In genomic region chr17:39688475-39688835, GRCh38 we compare ENCODE assay signal across 8 cellular contexts. TPM values are rescaled to one million over a fixed set of nuclear protein-coding genes. Genes with fewer than 3 reads are reported as not detected.
DNase-seq lines count a peak whose midpoint lies in the region; TF ChIP-seq lines count a peak whose summit lies in the region.

No MANE protein-coding gene starts in this region.

- peaks cover 22% of the 10 kb centered on the region for H3K4me1 ChIP-seq in Loucy (ENCODE audit: insufficient read depth, low read length, poor library complexity, severe bottlenecking)
- H3K4me1 ChIP-seq in effector memory CD4-positive, alpha-beta T cell (ENCODE audit: control insufficient read depth, insufficient read depth, low read length, poor library complexity, severe bottlenecking) = peaks cover 7% of the 10 kb centered on the region

- H3K79me2 ChIP-seq in Loucy (ENCODE audit: insufficient read depth, low read length) (no peaks in the 10 kb centered on the region), neural cell (replicated peaks; ENCODE audit: insufficient read depth, low read length) (no peaks in the 10 kb centered on the region)

- peaks cover 13 to 16% of the 10 kb centered on the region in 2 donors for H3K36me3 Mint-ChIP-seq in CD14-positive monocyte

- H3K4me3 ChIP-seq in Loucy (ENCODE audit: low read length, poor library complexity, severe bottlenecking) (peak overlapping the region; percentile 97), neural cell (ENCODE audit: low read length) (peak overlapping the region; percentile 80)
- peak overlapping the region; percentile 83 for H3K4me3 ChIP-seq in effector memory CD4-positive, alpha-beta T cell (ENCODE audit: insufficient read depth, low read depth, low read length, poor library complexity, severe bottlenecking)

- no peak for TF ChIP-seq EP300 in neural cell (conservative IDR thresholded peaks at IDR 0.05; ENCODE audit: poor library complexity, severe bottlenecking)

- intact Hi-C loops in CD14-positive monocyte (cut with micrococcal nuclease) = loop anchor here in 1 of 2 donors (5.0 kb wide), 2 partner anchors 39 to 51 kb away; partner anchors contain the start of gene STARD3

- H3K9me3 Mint-ChIP-seq in CD14-positive monocyte = peaks cover 0 to 17% (median 6%) of the 10 kb centered on the region in 7 donors

- H3K27me3 ChIP-seq in Loucy (ENCODE audit: insufficient read depth, low read length, poor library complexity, severe bottlenecking) (peaks cover 12% of the 10 kb centered on the region), neural cell (ENCODE audit: insufficient read depth, low read depth, low read length) (no peaks in the 10 kb centered on the region)
- no peaks in the 10 kb centered on the region for H3K27me3 ChIP-seq in effector memory CD4-positive, alpha-beta T cell (replicated peaks; ENCODE audit: control insufficient read depth, insufficient read depth, low read length, poor library complexity, severe bottlenecking)

- H3K4me2 ChIP-seq in Loucy (ENCODE audit: low read depth, low read length, poor library complexity, severe bottlenecking) = peak overlapping the region; percentile 96
- H3K4me2 ChIP-seq in neural cell (ENCODE audit: low read length) = peak overlapping the region; percentile 90

- TF ChIP-seq CTCF in CD14-positive monocyte (IDR thresholded peaks at IDR 0.05) = no peak
- TF ChIP-seq CTCF in Loucy (conservative IDR thresholded peaks at IDR 0.05; ENCODE audit: low read length) = no peak
- TF ChIP-seq CTCF in neural cell (IDR thresholded peaks at IDR 0.05; ENCODE audit: poor library complexity, severe bottlenecking) = no peak

- H3K4me3 Mint-ChIP-seq in CD14-positive monocyte = peak overlapping the region; percentile 94 to 97

- no peaks in the 10 kb centered on the region for H3K9me3 ChIP-seq in Loucy (ENCODE audit: insufficient read depth, low read depth, low read length)
- no peaks in the 10 kb centered on the region for H3K9me3 ChIP-seq in effector memory CD4-positive, alpha-beta T cell (ENCODE audit: control insufficient read depth, low read length)
- H3K9me3 ChIP-seq in neural cell (ENCODE audit: low read length) = no peaks in the 10 kb centered on the region

- H3K4me1 Mint-ChIP-seq in CD14-positive monocyte = peaks cover 17% of the 10 kb centered on the region

- H3K27ac ChIP-seq in effector memory CD4-positive, alpha-beta T cell (ENCODE audit: insufficient read depth, low read length, poor library complexity, severe bottlenecking) = peak overlapping the region; percentile 82
- peak overlapping the region; percentile 96 for H3K27ac ChIP-seq in neural cell (ENCODE audit: low read length)

- H3K27me3 Mint-ChIP-seq in CD14-positive monocyte (ENCODE audit: low read depth in 3 of 3) = peaks cover 2 to 9% (median 8%) of the 10 kb centered on the region in 3 donors

- H3K27ac Mint-ChIP-seq in CD14-positive monocyte = peak overlapping the region; percentile 88 to 96 (median 94)

- H3F3A ChIP-seq in Loucy (ENCODE audit: low read depth) = peaks cover 5% of the 10 kb centered on the region; the same call in 1 of the 2 replicates
- H3F3A ChIP-seq in neural cell (ENCODE audit: insufficient read depth, low read length, poor library complexity, severe bottlenecking) = no peaks in the 10 kb centered on the region

- H4K20me1 ChIP-seq in Loucy (ENCODE audit: insufficient read depth, low read length, poor library complexity, severe bottlenecking) (no peaks in the 10 kb centered on the region), neural cell (ENCODE audit: insufficient read depth) (no peaks in the 10 kb centered on the region)

- peak overlapping the region; percentile 88 for H3K9ac ChIP-seq in Loucy (ENCODE audit: low read depth, low read length, poor library complexity, severe bottlenecking)
- H3K9ac ChIP-seq in neural cell (ENCODE audit: low read length) = peak overlapping the region; percentile 87

- H2AFZ ChIP-seq in Loucy (ENCODE audit: low read length) = peak overlapping the region; percentile 95
- peak overlapping the region; percentile 99 for H2AFZ ChIP-seq in neural cell (ENCODE audit: low read depth, low read length)

- DNase-seq in CD14-positive monocyte (ENCODE audit: low spot score) = no peak
- DNase-seq in effector memory CD4-positive, alpha-beta T cell = no peak
- no peak for DNase-seq in NCI-H524 treated with DMSO at 0.1 percent for 48 hours (lab: John Stamatoyannopoulos, UW)
- DNase-seq in SHP77 (lab: John Stamatoyannopoulos, UW) = no peak
- DNase-seq in Kasumi-1 (lab: John Stamatoyannopoulos, UW) = no peak
- no peak for DNase-seq in NCI-H1092 treated with DMSO at 0.1 percent for 48 hours (lab: John Stamatoyannopoulos, UW)

- TF ChIP-seq RAD21 in neural cell (conservative IDR thresholded peaks at IDR 0.05) = no peak

- no peaks in the 10 kb centered on the region for H3K36me3 ChIP-seq in Loucy (ENCODE audit: insufficient read depth, low read length)
- H3K36me3 ChIP-seq in effector memory CD4-positive, alpha-beta T cell (ENCODE audit: control insufficient read depth, insufficient read depth, low read length) = peaks cover 7% of the 10 kb centered on the region
- H3K36me3 ChIP-seq in neural cell (ENCODE audit: insufficient read depth, low read length) = no peaks in the 10 kb centered on the region

- H3K9me2 ChIP-seq in Loucy (replicated peaks; ENCODE audit: low read depth, low read length) = no peaks in the 10 kb centered on the region
- no peaks in the 10 kb centered on the region for H3K9me2 ChIP-seq in neural cell (ENCODE audit: insufficient read depth, low read length)

TF ChIP-seq in neural cell, 6 proteins besides CTCF, POLR2A, EP300 and RAD21:
- TF ChIP-seq POLR2AphosphoS5 (IDR thresholded peaks at IDR 0.05) = no peak
- TF ChIP-seq MXI1 (conservative IDR thresholded peaks at IDR 0.05; ENCODE audit: poor library complexity, severe bottlenecking) = no peak
- TF ChIP-seq REST (IDR thresholded peaks at IDR 0.05; ENCODE audit: borderline replicate concordance) = no peak
- TF ChIP-seq SMC3 (conservative IDR thresholded peaks at IDR 0.05; ENCODE audit: poor library complexity) = no peak
- no peak for TF ChIP-seq TAF1 (IDR thresholded peaks at IDR 0.05; ENCODE audit: low read depth)
- TF ChIP-seq EZH2 (IDR thresholded peaks at IDR 0.05; ENCODE audit: borderline replicate concordance, insufficient read depth, low read length, poor library complexity, severe bottlenecking) = no peak

RNA-seq across cellular contexts. Expression of gene PGAP3, which starts 0.6 kb away (rescaled TPM):
- polyA plus RNA-seq in CD14-positive monocyte = 1 to 10 TPM; 8.3 to 9.2 TPM
- 27.2 and 30.7 TPM in 2 replicates for polyA plus RNA-seq in neural cell
- 5.6 and 6.8 TPM in 2 replicates for polyA minus RNA-seq in neural cell

RNA-seq across cellular contexts. Expression of gene ERBB2, which starts 11.4 kb away (rescaled TPM):
- polyA plus RNA-seq in CD14-positive monocyte (under 1 TPM in 1 of 2 donors, not detected in 1; 0.17 TPM), neural cell (8.7 and 16.0 TPM in 2 replicates)
- 20.1 and 21.9 TPM in 2 replicates for polyA minus RNA-seq in neural cell

RNA-seq across cellular contexts. Expression of gene PNMT, which starts 20.2 kb away (rescaled TPM):
- polyA plus RNA-seq in CD14-positive monocyte = not detected
- polyA plus RNA-seq in neural cell = 1.5 TPM in 1 of 2 replicates, not detected in the other
- polyA minus RNA-seq in neural cell = not detected in 2 replicates

RNA-seq across cellular contexts. Expression of gene TCAP, which starts 23.3 kb away (rescaled TPM):
- polyA plus RNA-seq in CD14-positive monocyte (not detected), neural cell (3.3 and 3.7 TPM in 2 replicates)
- polyA minus RNA-seq in neural cell = 1.7 and 2.1 TPM in 2 replicates

RNA-seq across cellular contexts. Expression of gene MIEN1, which starts 41.9 kb away (rescaled TPM):
- polyA plus RNA-seq in CD14-positive monocyte = 100 to 1,000 TPM; 124 to 141 TPM
- 104 and 106 TPM in 2 replicates for polyA plus RNA-seq in neural cell
- 23.6 and 24.3 TPM in 2 replicates for polyA minus RNA-seq in neural cell
